Comparison of ENCODE assay signal across 13 cellular contexts in genomic region chr4:168509786-168510185, GRCh38. TPM values are rescaled to one million over a fixed set of nuclear protein-coding genes. Genes with fewer than 3 reads are reported as not detected.
A peak's percentile ranks its signal among the peaks of the same experiment; 100 is the strongest.
DNase-seq lines count a peak whose midpoint lies in the region; ATAC-seq and TF ChIP-seq lines count a peak whose summit lies in the region.
"Had no signal": no experiment of that assay in that cellular context is flagged by ENCODE, and none has a peak within 500 bp of the region (broad histone marks: within the 10 kb centered on the region; RNA-seq: fewer than 3 reads in every experiment).

No MANE protein-coding gene starts in this region.

- no peak for ATAC-seq in GM19023 (IDR thresholded peaks at IDR 0.05; ENCODE audit: unreplicated experiment)
- ATAC-seq in GM21526 (IDR thresholded peaks at IDR 0.05; ENCODE audit: low FRiP score, unreplicated experiment), result no peak
- ATAC-seq: WTC11 had no signal

- no peak for TF ChIP-seq CTCF in epithelial cell of proximal tubule (conservative IDR thresholded peaks at IDR 0.05; ENCODE audit: low read depth, low read length)

- DNase-seq in activated CD4-positive, alpha-beta T cell treated with anti-CD3 and anti-CD28 coated beads for 4 hours, result peak; percentile 5 to 14
- no peak for DNase-seq in activated CD4-positive, alpha-beta T cell treated with anti-CD3 and anti-CD28 coated beads, Interleukin-2, amount 50 U/mL, for 1 hour
- peak; percentile 30 for DNase-seq in T-helper 22 cell (ENCODE audit: low read depth)
- peak; percentile 71 for DNase-seq in epithelial cell of proximal tubule (ENCODE audit: low read depth)
- peak; percentile 40 for DNase-seq in stimulated activated CD8-positive, alpha-beta memory T cell treated with anti-CD3 and anti-CD28 coated beads, Interleukin-4, amount 100 ng/mL, for 48 hours
- no peak for DNase-seq in HuH-7 (ENCODE audit: low spot score)
- DNase-seq: BE2C, left cardiac atrium, right lobe of liver had no signal

- no peak overlapping the region for H3K4me3 ChIP-seq in epithelial cell of proximal tubule (ENCODE audit: low read depth, low read length)
- H3K4me3 ChIP-seq: right lobe of liver, suprapubic skin had no signal

RNA-seq across cellular contexts. Expression of gene PALLD, which starts 12.9 kb away (rescaled TPM):
- 21.9 and 45.6 TPM in 2 replicates for total RNA-seq in epithelial cell of proximal tubule

RNA-seq across cellular contexts. Expression of gene DDX60L, which starts 29.5 kb away (rescaled TPM):
- 6.9 and 9.7 TPM in 2 replicates for total RNA-seq in epithelial cell of proximal tubule

Comparison
In these comparisons a context has a peak if more than half of its experiments do, and no peak if none do; other contexts are left out.
1. DNase-seq: peak in activated CD4-positive, alpha-beta T cell treated with anti-CD3 and anti-CD28 coated beads for 4 hours (2 of 2), T-helper 22 cell (single experiment), epithelial cell of proximal tubule (single experiment) and stimulated activated CD8-positive, alpha-beta memory T cell treated with anti-CD3 and anti-CD28 coated beads, Interleukin-4, amount 100 ng/mL, for 48 hours (single experiment); none in activated CD4-positive, alpha-beta T cell treated with anti-CD3 and anti-CD28 coated beads, Interleukin-2, amount 50 U/mL, for 1 hour (single experiment) and HuH-7 (single experiment).